In the genomic region with DNA sequence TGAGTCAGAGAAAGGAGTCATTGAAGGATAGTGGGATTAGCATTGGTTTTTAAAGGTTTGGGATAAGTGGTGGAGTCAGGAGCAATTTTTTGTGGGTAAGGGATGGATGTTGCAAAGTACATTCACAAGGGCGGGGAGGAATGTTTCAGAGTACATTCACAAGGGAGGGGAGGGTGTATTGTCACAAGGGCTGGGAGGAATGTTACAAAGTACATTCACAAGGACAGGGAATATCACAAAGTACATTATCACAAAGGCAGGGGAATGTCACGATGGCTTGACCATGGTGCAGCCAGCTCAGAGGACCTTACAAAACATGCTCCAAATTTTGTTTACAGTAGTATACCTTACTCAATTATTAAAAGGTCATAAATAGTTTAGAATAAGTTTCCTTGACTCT, we compare ENCODE assay signal across 1 cellular context.
A peak's percentile ranks its signal among the peaks of the same experiment; 100 is the strongest.
TF ChIP-seq lines count a peak whose summit lies in the region.

No MANE protein-coding gene starts in this region.

TF ChIP-seq in H1, 55 proteins besides CTCF, POLR2A, EP300 and RAD21:
- TF ChIP-seq TEAD4 (IDR thresholded peaks at IDR 0.05; ENCODE audit: low read depth, low read length) (peak; percentile 90), FOSL1 (IDR thresholded peaks at IDR 0.05; ENCODE audit: insufficient read depth, low read depth, low read length) (no peak)
